ENCODE assay signal across 11 cellular contexts in the genomic region with DNA sequence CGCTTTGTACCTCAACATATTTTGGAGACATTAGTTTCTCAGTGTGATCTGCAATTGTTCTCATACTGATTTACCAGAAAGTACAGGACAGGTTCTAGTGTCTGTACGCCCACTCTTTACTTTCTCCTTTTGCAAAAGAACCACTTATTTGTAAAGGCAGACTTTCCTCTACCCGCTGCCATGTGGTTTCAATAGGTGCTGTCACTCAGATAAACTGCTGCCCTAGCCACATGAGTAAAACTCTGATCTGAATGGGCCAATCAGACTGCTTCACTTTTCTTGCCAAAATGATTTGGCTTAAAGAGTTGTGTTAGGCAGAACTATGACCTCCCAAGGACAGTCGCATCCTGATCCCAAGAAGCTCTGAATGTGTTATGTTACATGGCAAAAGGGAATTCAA.
"Had no signal": no experiment of that assay in that cellular context is flagged by ENCODE, and none has a peak within 500 bp of the region (broad histone marks: within the 10 kb centered on the region; RNA-seq: fewer than 3 reads in every experiment).

No MANE protein-coding gene starts in this region.

- H3K9me3 Mint-ChIP-seq: GM23338, H9, HFFc6 had no signal

- ATAC-seq: GM23338, HCT116 had no signal

- FAIRE-seq: H1, H54 had no signal

- H3K27ac ChIP-seq: GM23248 had no signal

- H2AFZ ChIP-seq: GM23248, GM23338 had no signal

- H3K4me2 ChIP-seq: GM23338 had no signal

- H3K4me3 Mint-ChIP-seq: GM23338, H9, HFFc6 had no signal

- H3K36me3 ChIP-seq: HAP-1 had no signal

- H3K9ac ChIP-seq: GM23248 had no signal

- H3K4me1 ChIP-seq: HAP-1 had no signal

- H3K9me3 ChIP-seq: HAP-1 had no signal

- H3K27ac Mint-ChIP-seq: GM23338, H9, HFFc6 had no signal

- H3K4me3 ChIP-seq: GM23248, GM23338, HAP-1 had no signal

- DNase-seq: GM23248, GOT3, H7, H9, HCEC 1CT, HFFc6 had no signal
